Comparison of ENCODE assay signal across 27 cellular contexts in the genomic region with DNA sequence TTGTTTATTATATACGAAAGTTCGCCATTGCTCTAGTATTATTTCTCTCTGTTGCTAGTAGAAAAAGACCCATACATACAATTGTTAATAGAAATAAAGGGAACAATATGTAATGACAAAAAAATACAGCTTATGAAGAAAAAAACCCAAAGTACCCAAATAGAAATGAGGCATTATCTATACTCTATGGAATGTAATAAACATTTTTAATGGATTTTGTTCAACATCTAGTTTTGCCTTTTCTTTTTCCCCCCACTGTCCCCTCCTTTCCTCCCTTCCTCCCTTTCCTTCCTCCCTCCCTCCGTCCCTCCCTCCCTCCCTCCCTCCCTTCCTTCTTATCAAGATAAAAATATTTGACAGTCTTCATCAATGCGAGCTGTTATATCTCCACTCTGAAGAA.
"Had no signal": no experiment of that assay in that cellular context is flagged by ENCODE, and none has a peak within 500 bp of the region (broad histone marks: within the 10 kb centered on the region; RNA-seq: fewer than 3 reads in every experiment).

No MANE protein-coding gene starts in this region.

- FAIRE-seq: urothelium cell line had no signal

- H3K36me3 ChIP-seq: stomach, suprapubic skin, thoracic aorta, thyroid gland, tibial artery, tibial nerve, transverse colon, upper lobe of left lung, upper lobe of right lung, uterus, vagina had no signal

- H3K27me3 ChIP-seq: stomach, suprapubic skin, testis, thyroid gland, tibial artery, tibial nerve, transverse colon, upper lobe of left lung, upper lobe of right lung, uterus, vagina had no signal

- DNase-seq: stimulated activated CD4-positive, alpha-beta T cell treated with anti-CD3 and anti-CD28 coated beads, Interleukin-2, amount 100 ng/mL, for 48 hours; stimulated activated CD4-positive, alpha-beta T cell treated with anti-CD3 and anti-CD28 coated beads, Interleukin-4, amount 100 ng/mL, for 1 hour; stimulated activated CD4-positive, alpha-beta T cell treated with anti-CD3 and anti-CD28 coated beads, Interleukin-4, amount 100 ng/mL, for 24 hours; stimulated activated CD4-positive, alpha-beta T cell treated with anti-CD3 and anti-CD28 coated beads, Interleukin-4, amount 100 ng/mL, for 4 hours; stimulated activated CD8-positive, alpha-beta memory T cell treated with anti-CD3 and anti-CD28 coated beads, Interleukin-4, amount 100 ng/mL, for 48 hours; stimulated activated naive B cell treated with anti-CD40 and anti-IgM and Interleukin-4, amounts not matched to agents 10 μg/mL and 1 μg/mL and 100 μg/mL, for 72 hours; stimulated activated naive CD4-positive, alpha-beta T cell; stimulated activated naive CD4-positive, alpha-beta T cell treated with Interleukin-2 at 50 U/mL for 16 hours; stimulated activated naive CD8-positive, alpha-beta T cell treated with anti-CD3 and anti-CD28 coated beads, Interleukin-15, amount 100 ng/mL, for 72 hours; stimulated activated naive CD8-positive, alpha-beta T cell treated with anti-CD3 and anti-CD28 coated beads, Interleukin-15, Interleukin-2, amounts not matched to agents 100 U/mL and 50 U/mL, for 24 hours; stomach; substantia nigra; testis; thyroid gland; tibial artery; transverse colon; trophoblast cell; upper lobe of left lung; upper lobe of right lung; uterus had no signal

- H3K27ac ChIP-seq: stomach, suprapubic skin, testis, thoracic aorta, thyroid gland, tibial artery, tibial nerve, transverse colon, upper lobe of left lung, upper lobe of right lung, uterus, vagina had no signal

- ATAC-seq: stimulated activated effector memory CD8-positive, alpha-beta T cell treated with anti-CD3 and anti-CD28 coated beads, Interleukin-12 subunit alpha, Interleukin-12 subunit beta, amount 100 ng/mL, for 72 hours; stimulated activated memory B cell treated with anti-CD40 and anti-IgM and Interleukin-4, amounts not matched to agents 10 μg/mL and 1 μg/mL and 100 μg/mL, for 72 hours; stimulated activated naive B cell treated with anti-CD40 and anti-IgM and Interleukin-4, amounts not matched to agents 10 μg/mL and 1 μg/mL and 100 μg/mL, for 72 hours; stimulated activated naive CD8-positive, alpha-beta T cell treated with anti-CD3 and anti-CD28 coated beads, Interleukin-15, amount 100 ng/mL, for 72 hours; stimulated activated naive CD8-positive, alpha-beta T cell treated with anti-CD3 and anti-CD28 coated beads, Interleukin-15, Interleukin-2, amounts not matched to agents 100 U/mL and 50 U/mL, for 24 hours; upper lobe of right lung had no signal

- H3K4me1 ChIP-seq: stomach, suprapubic skin, testis, thyroid gland, tibial artery, tibial nerve, upper lobe of left lung, upper lobe of right lung, uterus, vagina had no signal

- H3K9me3 ChIP-seq: stomach, suprapubic skin, testis, thoracic aorta, thyroid gland, tibial artery, tibial nerve, transverse colon, upper lobe of left lung, upper lobe of right lung, uterus, vagina had no signal

- H3K4me3 ChIP-seq: stomach, suprapubic skin, testis, thoracic aorta, thyroid gland, tibial artery, tibial nerve, transverse colon, upper lobe of left lung, upper lobe of right lung, uterus, vagina had no signal
